In the genomic region with DNA sequence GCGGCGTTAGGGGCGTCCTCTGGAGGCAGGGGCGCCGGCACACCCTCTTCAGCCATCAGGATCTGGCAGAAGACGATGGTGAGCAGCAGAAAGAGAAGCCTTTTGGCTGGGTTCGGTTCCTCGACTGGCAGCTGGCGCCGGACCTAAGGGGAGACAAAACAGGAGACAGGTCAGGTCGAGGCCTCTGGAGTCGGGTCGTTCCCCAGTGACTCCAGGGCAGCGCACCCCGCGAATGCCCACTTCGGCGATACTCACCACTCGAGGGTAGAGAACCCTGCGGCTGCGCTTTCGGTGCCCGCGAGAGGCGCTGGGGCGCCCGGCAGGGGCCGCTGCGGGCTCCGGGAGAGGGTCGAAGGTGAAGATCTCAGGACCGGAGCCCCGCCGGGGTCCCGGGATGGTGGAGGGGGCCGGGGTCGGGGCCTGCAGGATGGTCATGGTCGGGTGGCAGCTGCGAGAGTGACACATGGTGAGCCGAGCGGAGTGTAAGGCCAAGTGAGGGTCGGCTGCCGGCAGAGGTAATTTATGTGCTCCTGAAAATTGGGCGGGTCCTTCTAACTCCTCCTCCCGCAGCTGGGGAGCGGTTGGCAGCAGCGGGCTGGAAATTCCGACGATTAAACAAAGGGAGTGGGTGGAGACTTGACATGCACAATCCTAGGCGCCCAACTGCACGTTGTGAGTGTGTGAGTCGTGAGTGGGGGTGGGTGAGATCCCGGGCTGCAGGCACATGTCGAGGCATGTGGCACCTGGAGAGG, we compare ENCODE assay signal across 8 cellular contexts. TPM values are rescaled to one million over a fixed set of nuclear protein-coding genes. Genes with fewer than 3 reads are reported as not detected.
DNase-seq lines count a peak whose midpoint lies in the region; ATAC-seq and TF ChIP-seq lines count a peak whose summit lies in the region.

A gene with protein sequence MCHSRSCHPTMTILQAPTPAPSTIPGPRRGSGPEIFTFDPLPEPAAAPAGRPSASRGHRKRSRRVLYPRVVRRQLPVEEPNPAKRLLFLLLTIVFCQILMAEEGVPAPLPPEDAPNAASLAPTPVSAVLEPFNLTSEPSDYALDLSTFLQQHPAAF (minus strand): TSS at position 494 of the 752 bp plus-strand sequence. CDS start 29 bp downstream, at position 465.

- H3K9me3 ChIP-seq in HUES48 (ENCODE audit: control insufficient read depth, insufficient read depth, low read length) (no peaks in the 10 kb centered on the region), RWPE2 (ENCODE audit: severe bottlenecking) (no peaks in the 10 kb centered on the region), gastroesophageal sphincter (no peaks in the 10 kb centered on the region), neutrophil (no peaks in the 10 kb centered on the region)

- peak; percentile 34 for TF ChIP-seq CTCF in RWPE2 (IDR thresholded peaks at IDR 0.05; ENCODE audit: poor library complexity, severe bottlenecking)
- peak in 3 of 4 experiments; percentile 72 to 87 (median 80) for TF ChIP-seq CTCF in gastroesophageal sphincter (IDR thresholded peaks at IDR 0.05)
- TF ChIP-seq CTCF in neutrophil (IDR thresholded peaks at IDR 0.05): peak; percentile 84

- peak; percentile 78 to 84 for TF ChIP-seq POLR2A in gastroesophageal sphincter (IDR thresholded peaks at IDR 0.05)

- H3K36me3 ChIP-seq in HUES48 (ENCODE audit: control insufficient read depth, insufficient read depth, low read length) (peaks cover 19% of the 10 kb centered on the region), RWPE2 (ENCODE audit: low read depth) (peaks cover 37% of the 10 kb centered on the region), gastroesophageal sphincter (peaks cover 0 to 14% of the 10 kb centered on the region in 2 donors), neutrophil (peaks cover 20% of the 10 kb centered on the region)

- TF ChIP-seq EP300 in gastroesophageal sphincter (IDR thresholded peaks at IDR 0.05): no peak

- DNase-seq in GM04504 (ENCODE audit: low read depth): peak; percentile 76
- DNase-seq in RWPE2 (ENCODE audit: low spot score): peak; percentile 91
- DNase-seq in activated naive CD4-positive, alpha-beta T cell (lab: John Stamatoyannopoulos, UW): peak; percentile 54 to 79 (median 66)
- DNase-seq in substantia nigra (lab: John Stamatoyannopoulos, UW): peak in 44 of 49 donors; percentile 12 to 78 (median 52)
- no peak for DNase-seq in NK-92 treated with Interleukin-12 subunit alpha and Interleukin-12 subunit beta, amount 100 ng/mL, for 24 hours (lab: John Stamatoyannopoulos, UW)

- H3K4me3 ChIP-seq in HUES48 (ENCODE audit: low read depth, low read length): peak within 1 kb of the TSS; percentile 74
- H3K4me3 ChIP-seq in RWPE2 (ENCODE audit: severe bottlenecking): peak within 1 kb of the TSS; percentile 72
- peak within 1 kb of the TSS; percentile 86 to 92 for H3K4me3 ChIP-seq in gastroesophageal sphincter
- H3K4me3 ChIP-seq in neutrophil (ENCODE audit: low read depth in 1 of 2, low read length in 1 of 2): peak within 1 kb of the TSS; percentile 89 to 99

- peak; percentile 17 for ATAC-seq in RWPE2 (ENCODE audit: low read depth)
- ATAC-seq in gastroesophageal sphincter: peak; percentile 42

- WGBS in gastroesophageal sphincter (ENCODE audit: low coverage in 1 of 2), 2 donors: 0 to 1% methylated on average over 11 to 12 of the region's 54 CpGs

- H3K4me1 ChIP-seq in HUES48 (ENCODE audit: control insufficient read depth, insufficient read depth, low read length) (peaks cover 10% of the 10 kb centered on the region; the same call in 1 of the 2 replicates), RWPE2 (ENCODE audit: insufficient read depth, poor library complexity, severe bottlenecking) (peaks cover 20% of the 10 kb centered on the region), gastroesophageal sphincter (peaks cover 0 to 54% (median 11%) of the 10 kb centered on the region in 3 donors), neutrophil (ENCODE audit: control insufficient read depth in 1 of 2, insufficient read depth in 1 of 2, low read depth in 1 of 2, low read length in 1 of 2) (peaks cover 37 to 41% of the 10 kb centered on the region in 2 experiments)

- H3K9ac ChIP-seq in HUES48 (ENCODE audit: low read depth, low read length): peak within 1 kb of the TSS; percentile 52

- H3K27ac ChIP-seq in HUES48 (ENCODE audit: low read depth, low read length) (peak within 1 kb of the TSS; percentile 90), RWPE2 (ENCODE audit: poor library complexity, severe bottlenecking) (peak within 1 kb of the TSS; percentile 98), gastroesophageal sphincter (peak within 1 kb of the TSS; percentile 84 to 96 (median 90)), neutrophil (peak within 1 kb of the TSS; percentile 92), substantia nigra (ENCODE audit: low read depth, low read length, poor library complexity, severe bottlenecking) (peak within 1 kb of the TSS; percentile 80)

- H3K27me3 ChIP-seq in HUES48 (ENCODE audit: control insufficient read depth, insufficient read depth, low read length): peaks cover 3% of the 10 kb centered on the region; the same call in 1 of the 2 replicates
- H3K27me3 ChIP-seq in RWPE2 (ENCODE audit: insufficient read depth, poor library complexity, severe bottlenecking): no peaks in the 10 kb centered on the region
- no peaks in the 10 kb centered on the region for H3K27me3 ChIP-seq in gastroesophageal sphincter
- no peaks in the 10 kb centered on the region for H3K27me3 ChIP-seq in neutrophil

RNA-seq across cellular contexts. Expression of the gene that starts here (rescaled TPM):
- 10 to 100 TPM in 3 of 4 donors, 1 to 10 TPM in 1; 5.6 to 31.9 (median 11.3) TPM for total RNA-seq in gastroesophageal sphincter

Comparison
In these comparisons a context has a peak if more than half of its experiments do, and no peak if none do; other contexts are left out.
1. CTCF ChIP-seq: peak in every context shown above with its lines; median percentile 84 in neutrophil; 80 in gastroesophageal sphincter; 34 in RWPE2.